In genomic region chr14:95039259-95039992, GRCh38 we compare ENCODE assay signal across 18 cellular contexts.
DNase-seq lines count a peak whose midpoint lies in the region; ATAC-seq and TF ChIP-seq lines count a peak whose summit lies in the region.
"Had no signal": no experiment of that assay in that cellular context is flagged by ENCODE, and none has a peak within 500 bp of the region (broad histone marks: within the 10 kb centered on the region; RNA-seq: fewer than 3 reads in every experiment).

No MANE protein-coding gene starts in this region.

- H3K4me1 Mint-ChIP-seq in activated CD8-positive, alpha-beta memory T cell treated with anti-CD3 and anti-CD28 coated beads, Interleukin-2, amount 10 ng/mL, durations not matched to agents 7 days and 5 days, result no peaks in the 10 kb centered on the region
- H3K4me1 Mint-ChIP-seq in activated CD8-positive, alpha-beta T cell treated with anti-CD3 and anti-CD28 coated beads for 36 hours (ENCODE audit: low read depth), result no peaks in the 10 kb centered on the region

- H3K4me3 Mint-ChIP-seq in activated CD8-positive, alpha-beta memory T cell treated with anti-CD3 and anti-CD28 coated beads, Interleukin-2, amount 10 ng/mL, durations not matched to agents 7 days and 5 days, result no peak overlapping the region
- no peak overlapping the region for H3K4me3 Mint-ChIP-seq in activated CD8-positive, alpha-beta T cell treated with anti-CD3 and anti-CD28 coated beads for 36 hours

- H3K27ac Mint-ChIP-seq in activated CD8-positive, alpha-beta memory T cell treated with anti-CD3 and anti-CD28 coated beads, Interleukin-2, amount 10 ng/mL, durations not matched to agents 7 days and 5 days, result no peak overlapping the region
- no peak overlapping the region for H3K27ac Mint-ChIP-seq in activated CD8-positive, alpha-beta T cell treated with anti-CD3 and anti-CD28 coated beads for 36 hours

- intact Hi-C loops in activated CD8-positive, alpha-beta T cell treated with anti-CD3 and anti-CD28 coated beads for 36 hours (cut with micrococcal nuclease), result no loop called here

- TF ChIP-seq CTCF in activated CD8-positive, alpha-beta T cell treated with anti-CD3 and anti-CD28 coated beads for 36 hours (IDR thresholded peaks at IDR 0.05), result no peak

- no peaks in the 10 kb centered on the region for H3K9me3 Mint-ChIP-seq in activated CD8-positive, alpha-beta memory T cell treated with anti-CD3 and anti-CD28 coated beads, Interleukin-2, amount 10 ng/mL, durations not matched to agents 7 days and 5 days (ENCODE audit: low read depth)
- no peaks in the 10 kb centered on the region for H3K9me3 Mint-ChIP-seq in activated CD8-positive, alpha-beta T cell treated with anti-CD3 and anti-CD28 coated beads for 36 hours

- DNase-seq in activated CD8-positive, alpha-beta memory T cell treated with anti-CD3 and anti-CD28 coated beads for 24 hours, result peak; percentile 42
- no peak for DNase-seq in activated CD8-positive, alpha-beta memory T cell treated with anti-CD3 and anti-CD28 coated beads, Interleukin-2, amount 10 ng/mL, durations not matched to agents 7 days and 5 days
- DNase-seq in NCI-H524 treated with DMSO at 0.1 percent for 48 hours (lab: John Stamatoyannopoulos, UW) (peak; percentile 34), islet precursor cell (peak; percentile 36)
- DNase-seq in stimulated activated CD8-positive, alpha-beta memory T cell treated with anti-CD3 and anti-CD28 coated beads, Interleukin-4, amount 100 ng/mL, for 48 hours, result peak; percentile 13
- no peak for DNase-seq in activated CD4-positive, CD25-positive, alpha-beta regulatory T cell (lab: John Stamatoyannopoulos, UW)
- no peak for DNase-seq in activated CD8-positive, alpha-beta T cell treated with anti-CD3 and anti-CD28 coated beads for 36 hours
- DNase-seq: DMS153, HCEC 1CT, IMR-90, Karpas-422, MG63, NCI-H187, NCI-H226, NCI-H526 treated with DMSO at 0.1 percent for 48 hours, OCI-M1 had no signal

- POLR2A ChIA-PET in activated CD8-positive, alpha-beta T cell treated with anti-CD3 and anti-CD28 coated beads for 36 hours (lab: Charles Lee), result no interaction called here

- H3K27me3 Mint-ChIP-seq in activated CD8-positive, alpha-beta memory T cell treated with anti-CD3 and anti-CD28 coated beads, Interleukin-2, amount 10 ng/mL, durations not matched to agents 7 days and 5 days, result peaks cover 8% of the 10 kb centered on the region
- peaks cover 5% of the 10 kb centered on the region for H3K27me3 Mint-ChIP-seq in activated CD8-positive, alpha-beta T cell treated with anti-CD3 and anti-CD28 coated beads for 36 hours

- CTCF ChIA-PET in activated CD8-positive, alpha-beta memory T cell treated with anti-CD3 and anti-CD28 coated beads, Interleukin-2, amount 10 ng/mL, durations not matched to agents 7 days and 5 days (lab: Charles Lee), result no interaction called here
- CTCF ChIA-PET in activated CD8-positive, alpha-beta T cell treated with anti-CD3 and anti-CD28 coated beads for 36 hours (lab: Charles Lee), result no interaction called here

- no peaks in the 10 kb centered on the region for H3K36me3 Mint-ChIP-seq in activated CD8-positive, alpha-beta memory T cell treated with anti-CD3 and anti-CD28 coated beads, Interleukin-2, amount 10 ng/mL, durations not matched to agents 7 days and 5 days
- no peaks in the 10 kb centered on the region for H3K36me3 Mint-ChIP-seq in activated CD8-positive, alpha-beta T cell treated with anti-CD3 and anti-CD28 coated beads for 36 hours (ENCODE audit: low read depth)

- ATAC-seq in activated CD8-positive, alpha-beta memory T cell treated with anti-CD3 and anti-CD28 coated beads, Interleukin-2, amount 10 ng/mL, durations not matched to agents 7 days and 5 days, result no peak
- ATAC-seq in GM18867 (IDR thresholded peaks at IDR 0.05; ENCODE audit: unreplicated experiment), result no peak
- ATAC-seq in activated CD8-positive, alpha-beta T cell treated with anti-CD3 and anti-CD28 coated beads for 36 hours, result no peak
- ATAC-seq: A549 had no signal

Comparison
In these comparisons a context has a peak if more than half of its experiments do, and no peak if none do; other contexts are left out.
1. DNase-seq: peak in activated CD8-positive, alpha-beta memory T cell treated with anti-CD3 and anti-CD28 coated beads for 24 hours (single experiment), NCI-H524 treated with DMSO at 0.1 percent for 48 hours (single experiment), islet precursor cell (single experiment) and stimulated activated CD8-positive, alpha-beta memory T cell treated with anti-CD3 and anti-CD28 coated beads, Interleukin-4, amount 100 ng/mL, for 48 hours (single experiment); none in activated CD8-positive, alpha-beta memory T cell treated with anti-CD3 and anti-CD28 coated beads, Interleukin-2, amount 10 ng/mL, durations not matched to agents 7 days and 5 days (single experiment), activated CD4-positive, CD25-positive, alpha-beta regulatory T cell (0 of 4) and activated CD8-positive, alpha-beta T cell treated with anti-CD3 and anti-CD28 coated beads for 36 hours (single experiment).